ENCODE assay signal across 9 cellular contexts in genomic region chr3:53238051-53238850, GRCh38. TPM values are rescaled to one million over a fixed set of nuclear protein-coding genes. Genes with fewer than 3 reads are reported as not detected.
DNase-seq lines count a peak whose midpoint lies in the region; ATAC-seq and TF ChIP-seq lines count a peak whose summit lies in the region.
"Had no signal": no experiment of that assay in that cellular context is flagged by ENCODE, and none has a peak within 500 bp of the region (broad histone marks: within the 10 kb centered on the region; RNA-seq: fewer than 3 reads in every experiment).

No MANE protein-coding gene starts in this region.

- H3K27ac ChIP-seq in breast epithelium, result peak overlapping the region; percentile 52 to 60
- peak overlapping the region; percentile 30 to 78 for H3K27ac ChIP-seq in lung (ENCODE audit: low read depth in 1 of 2, low read length in 1 of 2)

- TF ChIP-seq CTCF in breast epithelium (IDR thresholded peaks at IDR 0.05) (no peak), lung (IDR thresholded peaks at IDR 0.05; ENCODE audit: control extremely low read depth, extremely low read depth) (no peak)

- WGBS in lung, 2 donors, result 82 to 84% methylated on average over 6 of the region's 6 CpGs

- no peaks in the 10 kb centered on the region for H3K4me1 ChIP-seq in breast epithelium
- peaks cover 3 to 23% of the 10 kb centered on the region in 2 donors for H3K4me1 ChIP-seq in lung (ENCODE audit: control insufficient read depth in 2 of 2, insufficient read depth in 2 of 2, low read length in 2 of 2)

- ATAC-seq in lung (ENCODE audit: insufficient read depth, low FRiP score) (peak; percentile 36), HG03097 (IDR thresholded peaks at IDR 0.05; ENCODE audit: low FRiP score, unreplicated experiment) (no peak)

- peak; percentile 91 for DNase-seq in AG08395 (ENCODE audit: low spot score)
- DNase-seq in HS-5 (ENCODE audit: low read depth), result peak; percentile 79
- DNase-seq in breast epithelium (ENCODE audit: low spot score in 2 of 2), result peak in 1 of 2 donors; percentile 35
- DNase-seq in lung (ENCODE audit: low spot score), result peak; percentile 67
- no peak for DNase-seq in cerebellum (ENCODE audit: low spot score)
- no peak for DNase-seq in NCI-H446 (lab: John Stamatoyannopoulos, UW)
- no peak for DNase-seq in activated CD8-positive, alpha-beta memory T cell treated with anti-CD3 and anti-CD28 coated beads, Interleukin-2, amount 50 U/mL, for 4 hours
- DNase-seq: NCI-H1048 had no signal

- H3K9me3 ChIP-seq in breast epithelium (no peaks in the 10 kb centered on the region), lung (ENCODE audit: control insufficient read depth in 2 of 2, insufficient read depth in 1 of 2, low read length in 1 of 2) (no peaks in the 10 kb centered on the region)

- intact Hi-C loops in breast epithelium (cut with DNase I; ENCODE audit: low total_unique reads), result loop anchor here (5.0 kb wide), 1 partner anchor 1286 kb away; no protein-coding TSS in a partner anchor

- H3K36me3 ChIP-seq in breast epithelium (no peaks in the 10 kb centered on the region), lung (ENCODE audit: control insufficient read depth in 2 of 2, insufficient read depth in 2 of 2, low read length in 2 of 2) (peaks cover 16 to 51% of the 10 kb centered on the region in 2 donors)

- H3K27me3 ChIP-seq in breast epithelium, result no peaks in the 10 kb centered on the region
- no peaks in the 10 kb centered on the region for H3K27me3 ChIP-seq in lung (ENCODE audit: control insufficient read depth, insufficient read depth)

- TF ChIP-seq POLR2A in breast epithelium (IDR thresholded peaks at IDR 0.05), result no peak

- H3K4me3 ChIP-seq in breast epithelium, result no peak overlapping the region
- no peak overlapping the region for H3K4me3 ChIP-seq in lung

RNA-seq across cellular contexts. Expression of gene TKT, which starts 17.6 kb away (rescaled TPM):
- total RNA-seq in breast epithelium, result 100 to 1,000 TPM; 130 to 273 (median 131) TPM
- total RNA-seq in lung, result 100 to 1,000 TPM; 351 to 498 TPM
- polyA plus RNA-seq in lung, result 100 to 1,000 TPM; 456 TPM
- total RNA-seq in cerebellum, result 71.4 TPM

Comparison
In these comparisons a context has a peak if more than half of its experiments do, and no peak if none do; other contexts are left out.
1. DNase-seq: peak in AG08395 (single experiment), HS-5 (single experiment) and lung (single experiment); none in cerebellum (single experiment), NCI-H446 (0 of 2) and activated CD8-positive, alpha-beta memory T cell treated with anti-CD3 and anti-CD28 coated beads, Interleukin-2, amount 50 U/mL, for 4 hours (single experiment).